ENCODE assay signal across 1 cellular context in the genomic region with DNA sequence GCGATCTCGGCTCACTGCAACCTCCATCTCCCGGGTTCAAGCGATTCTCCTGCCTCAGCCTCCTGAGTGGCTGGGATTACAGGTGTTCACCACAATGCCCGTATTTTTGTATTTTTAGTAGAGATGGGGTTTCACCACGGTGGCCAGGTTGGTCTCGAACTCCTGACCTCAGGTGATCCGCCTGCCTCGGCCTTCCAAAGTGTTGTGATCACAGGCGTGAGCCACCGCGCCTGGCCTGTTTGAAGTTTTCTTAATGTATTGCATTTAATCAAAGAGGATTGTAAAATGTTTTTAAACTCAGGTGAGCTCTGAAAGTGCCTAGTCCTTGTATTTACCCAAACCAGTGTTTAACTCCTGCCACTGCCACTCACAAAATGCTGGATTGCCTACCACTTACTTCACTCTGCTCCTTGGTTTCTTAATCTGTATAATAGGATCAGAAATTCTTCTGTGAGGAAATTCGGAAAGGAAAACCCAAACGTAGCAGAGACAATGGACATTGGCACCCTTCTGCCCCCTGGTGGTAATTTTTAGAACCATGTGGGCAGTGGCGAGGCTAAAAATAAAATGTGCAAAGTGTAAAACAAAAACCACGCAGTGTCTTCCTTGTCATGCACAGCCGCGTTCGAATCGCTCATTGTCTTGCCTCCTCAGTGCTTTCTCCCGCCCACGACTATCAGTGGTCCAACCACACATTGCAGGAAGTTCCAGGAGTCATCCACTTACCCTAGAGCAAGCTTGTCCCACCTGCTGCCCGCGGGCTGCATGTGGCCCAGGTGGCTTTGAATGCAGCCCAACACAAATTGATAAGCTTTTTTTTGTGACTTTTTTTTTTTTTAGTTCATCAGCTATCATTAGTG.
TF ChIP-seq lines count a peak whose summit lies in the region.

No MANE protein-coding gene starts in this region.

TF ChIP-seq in GM23338, 12 proteins besides CTCF, POLR2A, EP300 and RAD21 (continued from another document):
- no peak for TF ChIP-seq JUNB (IDR thresholded peaks at IDR 0.05; ENCODE audit: unreplicated experiment)
- no peak for TF ChIP-seq ETS1 (IDR thresholded peaks at IDR 0.05)
- no peak for TF ChIP-seq STAT1 (IDR thresholded peaks at IDR 0.05; ENCODE audit: unreplicated experiment)
- TF ChIP-seq, protein P1, sequence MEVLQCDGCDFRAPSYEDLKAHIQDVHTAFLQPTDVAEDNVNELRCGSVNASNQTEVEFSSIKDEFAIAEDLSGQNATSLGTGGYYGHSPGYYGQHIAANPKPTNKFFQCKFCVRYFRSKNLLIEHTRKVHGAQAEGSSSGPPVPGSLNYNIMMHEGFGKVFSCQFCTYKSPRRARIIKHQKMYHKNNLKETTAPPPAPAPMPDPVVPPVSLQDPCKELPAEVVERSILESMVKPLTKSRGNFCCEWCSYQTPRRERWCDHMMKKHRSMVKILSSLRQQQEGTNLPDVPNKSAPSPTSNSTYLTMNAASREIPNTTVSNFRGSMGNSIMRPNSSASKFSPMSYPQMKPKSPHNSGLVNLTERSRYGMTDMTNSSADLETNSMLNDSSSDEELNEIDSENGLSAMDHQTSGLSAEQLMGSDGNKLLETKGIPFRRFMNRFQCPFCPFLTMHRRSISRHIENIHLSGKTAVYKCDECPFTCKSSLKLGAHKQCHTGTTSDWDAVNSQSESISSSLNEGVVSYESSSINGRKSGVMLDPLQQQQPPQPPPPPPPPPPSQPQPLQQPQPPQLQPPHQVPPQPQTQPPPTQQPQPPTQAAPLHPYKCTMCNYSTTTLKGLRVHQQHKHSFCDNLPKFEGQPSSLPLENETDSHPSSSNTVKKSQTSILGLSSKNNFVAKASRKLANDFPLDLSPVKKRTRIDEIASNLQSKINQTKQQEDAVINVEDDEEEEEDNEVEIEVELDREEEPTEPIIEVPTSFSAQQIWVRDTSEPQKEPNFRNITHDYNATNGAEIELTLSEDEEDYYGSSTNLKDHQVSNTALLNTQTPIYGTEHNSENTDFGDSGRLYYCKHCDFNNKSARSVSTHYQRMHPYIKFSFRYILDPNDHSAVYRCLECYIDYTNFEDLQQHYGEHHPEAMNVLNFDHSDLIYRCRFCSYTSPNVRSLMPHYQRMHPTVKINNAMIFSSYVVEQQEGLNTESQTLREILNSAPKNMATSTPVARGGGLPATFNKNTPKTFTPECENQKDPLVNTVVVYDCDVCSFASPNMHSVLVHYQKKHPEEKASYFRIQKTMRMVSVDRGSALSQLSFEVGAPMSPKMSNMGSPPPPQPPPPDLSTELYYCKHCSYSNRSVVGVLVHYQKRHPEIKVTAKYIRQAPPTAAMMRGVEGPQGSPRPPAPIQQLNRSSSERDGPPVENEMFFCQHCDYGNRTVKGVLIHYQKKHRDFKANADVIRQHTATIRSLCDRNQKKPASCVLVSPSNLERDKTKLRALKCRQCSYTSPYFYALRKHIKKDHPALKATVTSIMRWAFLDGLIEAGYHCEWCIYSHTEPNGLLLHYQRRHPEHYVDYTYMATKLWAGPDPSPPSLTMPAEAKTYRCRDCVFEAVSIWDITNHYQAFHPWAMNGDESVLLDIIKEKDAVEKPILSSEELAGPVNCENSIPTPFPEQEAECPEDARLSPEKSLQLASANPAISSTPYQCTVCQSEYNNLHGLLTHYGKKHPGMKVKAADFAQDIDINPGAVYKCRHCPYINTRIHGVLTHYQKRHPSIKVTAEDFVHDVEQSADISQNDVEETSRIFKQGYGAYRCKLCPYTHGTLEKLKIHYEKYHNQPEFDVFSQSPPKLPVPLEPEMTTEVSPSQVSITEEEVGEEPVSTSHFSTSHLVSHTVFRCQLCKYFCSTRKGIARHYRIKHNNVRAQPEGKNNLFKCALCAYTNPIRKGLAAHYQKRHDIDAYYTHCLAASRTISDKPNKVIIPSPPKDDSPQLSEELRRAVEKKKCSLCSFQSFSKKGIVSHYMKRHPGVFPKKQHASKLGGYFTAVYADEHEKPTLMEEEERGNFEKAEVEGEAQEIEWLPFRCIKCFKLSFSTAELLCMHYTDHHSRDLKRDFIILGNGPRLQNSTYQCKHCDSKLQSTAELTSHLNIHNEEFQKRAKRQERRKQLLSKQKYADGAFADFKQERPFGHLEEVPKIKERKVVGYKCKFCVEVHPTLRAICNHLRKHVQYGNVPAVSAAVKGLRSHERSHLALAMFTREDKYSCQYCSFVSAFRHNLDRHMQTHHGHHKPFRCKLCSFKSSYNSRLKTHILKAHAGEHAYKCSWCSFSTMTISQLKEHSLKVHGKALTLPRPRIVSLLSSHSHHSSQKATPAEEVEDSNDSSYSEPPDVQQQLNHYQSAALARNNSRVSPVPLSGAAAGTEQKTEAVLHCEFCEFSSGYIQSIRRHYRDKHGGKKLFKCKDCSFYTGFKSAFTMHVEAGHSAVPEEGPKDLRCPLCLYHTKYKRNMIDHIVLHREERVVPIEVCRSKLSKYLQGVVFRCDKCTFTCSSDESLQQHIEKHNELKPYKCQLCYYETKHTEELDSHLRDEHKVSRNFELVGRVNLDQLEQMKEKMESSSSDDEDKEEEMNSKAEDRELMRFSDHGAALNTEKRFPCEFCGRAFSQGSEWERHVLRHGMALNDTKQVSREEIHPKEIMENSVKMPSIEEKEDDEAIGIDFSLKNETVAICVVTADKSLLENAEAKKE (CRISPR knock-in tag; IDR thresholded peaks at IDR 0.05): no peak
- TF ChIP-seq ZNF331 (CRISPR knock-in tag; IDR thresholded peaks at IDR 0.05; ENCODE audit: low read depth): no peak
- TF ChIP-seq, protein P2, sequence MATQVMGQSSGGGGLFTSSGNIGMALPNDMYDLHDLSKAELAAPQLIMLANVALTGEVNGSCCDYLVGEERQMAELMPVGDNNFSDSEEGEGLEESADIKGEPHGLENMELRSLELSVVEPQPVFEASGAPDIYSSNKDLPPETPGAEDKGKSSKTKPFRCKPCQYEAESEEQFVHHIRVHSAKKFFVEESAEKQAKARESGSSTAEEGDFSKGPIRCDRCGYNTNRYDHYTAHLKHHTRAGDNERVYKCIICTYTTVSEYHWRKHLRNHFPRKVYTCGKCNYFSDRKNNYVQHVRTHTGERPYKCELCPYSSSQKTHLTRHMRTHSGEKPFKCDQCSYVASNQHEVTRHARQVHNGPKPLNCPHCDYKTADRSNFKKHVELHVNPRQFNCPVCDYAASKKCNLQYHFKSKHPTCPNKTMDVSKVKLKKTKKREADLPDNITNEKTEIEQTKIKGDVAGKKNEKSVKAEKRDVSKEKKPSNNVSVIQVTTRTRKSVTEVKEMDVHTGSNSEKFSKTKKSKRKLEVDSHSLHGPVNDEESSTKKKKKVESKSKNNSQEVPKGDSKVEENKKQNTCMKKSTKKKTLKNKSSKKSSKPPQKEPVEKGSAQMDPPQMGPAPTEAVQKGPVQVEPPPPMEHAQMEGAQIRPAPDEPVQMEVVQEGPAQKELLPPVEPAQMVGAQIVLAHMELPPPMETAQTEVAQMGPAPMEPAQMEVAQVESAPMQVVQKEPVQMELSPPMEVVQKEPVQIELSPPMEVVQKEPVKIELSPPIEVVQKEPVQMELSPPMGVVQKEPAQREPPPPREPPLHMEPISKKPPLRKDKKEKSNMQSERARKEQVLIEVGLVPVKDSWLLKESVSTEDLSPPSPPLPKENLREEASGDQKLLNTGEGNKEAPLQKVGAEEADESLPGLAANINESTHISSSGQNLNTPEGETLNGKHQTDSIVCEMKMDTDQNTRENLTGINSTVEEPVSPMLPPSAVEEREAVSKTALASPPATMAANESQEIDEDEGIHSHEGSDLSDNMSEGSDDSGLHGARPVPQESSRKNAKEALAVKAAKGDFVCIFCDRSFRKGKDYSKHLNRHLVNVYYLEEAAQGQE (IDR thresholded peaks at IDR 0.05; ENCODE audit: unreplicated experiment): no peak
- TF ChIP-seq EZH2 (IDR thresholded peaks at IDR 0.05; ENCODE audit: low read depth, unreplicated experiment): no peak
